2 cellular contexts compared by ENCODE assay signal in genomic region chr5:34707451-34708107, GRCh38.
TF ChIP-seq lines count a peak whose summit lies in the region.

No MANE protein-coding gene starts in this region.

TF ChIP-seq in GM23338, 12 proteins besides CTCF, POLR2A, EP300 and RAD21:
- TF ChIP-seq ZNF462 (CRISPR knock-in tag; IDR thresholded peaks at IDR 0.05), result no peak
- TF ChIP-seq CREB1 (CRISPR knock-in tag; IDR thresholded peaks at IDR 0.05; ENCODE audit: low read depth), result no peak
- TF ChIP-seq ZNF331 (CRISPR knock-in tag; IDR thresholded peaks at IDR 0.05; ENCODE audit: low read depth), result no peak
- no peak for TF ChIP-seq ETS1 (IDR thresholded peaks at IDR 0.05)
- no peak for TF ChIP-seq JUNB (IDR thresholded peaks at IDR 0.05; ENCODE audit: unreplicated experiment)
- no peak for TF ChIP-seq ZNF114 (CRISPR knock-in tag; IDR thresholded peaks at IDR 0.05)
- no peak for TF ChIP-seq NANOG (IDR thresholded peaks at IDR 0.05; ENCODE audit: borderline replicate concordance)
- no peak for TF ChIP-seq POLR2AphosphoS5 (IDR thresholded peaks at IDR 0.05; ENCODE audit: low read depth)
- no peak for TF ChIP-seq EZH2phosphoT487 (IDR thresholded peaks at IDR 0.05; ENCODE audit: unreplicated experiment)
- TF ChIP-seq EZH2 (IDR thresholded peaks at IDR 0.05; ENCODE audit: low read depth, unreplicated experiment), result no peak
- TF ChIP-seq REST (IDR thresholded peaks at IDR 0.05; ENCODE audit: unreplicated experiment), result no peak
- no peak for TF ChIP-seq STAT1 (IDR thresholded peaks at IDR 0.05; ENCODE audit: unreplicated experiment)

TF ChIP-seq in WTC11, 78 proteins besides CTCF, POLR2A, EP300 and RAD21:
- no peak for TF ChIP-seq ZNF138 (CRISPR knock-in tag; conservative IDR thresholded peaks at IDR 0.05)
- TF ChIP-seq ZBTB21 (CRISPR knock-in tag; IDR thresholded peaks at IDR 0.05; ENCODE audit: borderline replicate concordance), result no peak
- no peak for TF ChIP-seq HMGA2 (CRISPR knock-in tag; IDR thresholded peaks at IDR 0.05)
- no peak for TF ChIP-seq PRRX2 (CRISPR knock-in tag; IDR thresholded peaks at IDR 0.05)
- no peak for TF ChIP-seq ZNF423 (CRISPR knock-in tag; IDR thresholded peaks at IDR 0.05)
- TF ChIP-seq GRHL2 (CRISPR knock-in tag; IDR thresholded peaks at IDR 0.05; ENCODE audit: insufficient replicate concordance, severe bottlenecking), result no peak
- no peak for TF ChIP-seq MXD4 (CRISPR knock-in tag; IDR thresholded peaks at IDR 0.05; ENCODE audit: borderline replicate concordance)
- no peak for TF ChIP-seq ATF6 (CRISPR knock-in tag; IDR thresholded peaks at IDR 0.05)
- TF ChIP-seq E2F4 (CRISPR knock-in tag; IDR thresholded peaks at IDR 0.05; ENCODE audit: borderline replicate concordance, low read depth), result no peak
- no peak for TF ChIP-seq TP53 (CRISPR knock-in tag; IDR thresholded peaks at IDR 0.05)
- TF ChIP-seq ZNF416 (CRISPR knock-in tag; IDR thresholded peaks at IDR 0.05), result no peak
- no peak for TF ChIP-seq AFF4 (CRISPR knock-in tag; IDR thresholded peaks at IDR 0.05; ENCODE audit: borderline replicate concordance)
- TF ChIP-seq ATF2 (CRISPR knock-in tag; IDR thresholded peaks at IDR 0.05; ENCODE audit: borderline replicate concordance, low read depth), result no peak
- TF ChIP-seq AR (CRISPR knock-in tag; IDR thresholded peaks at IDR 0.05), result no peak
- no peak for TF ChIP-seq ZNF281 (CRISPR knock-in tag; IDR thresholded peaks at IDR 0.05)
- TF ChIP-seq MYBL2 (CRISPR knock-in tag; IDR thresholded peaks at IDR 0.05), result no peak
- no peak for TF ChIP-seq MLX (CRISPR knock-in tag; IDR thresholded peaks at IDR 0.05)
